Comparison of ENCODE assay signal across 25 cellular contexts in the genomic region with DNA sequence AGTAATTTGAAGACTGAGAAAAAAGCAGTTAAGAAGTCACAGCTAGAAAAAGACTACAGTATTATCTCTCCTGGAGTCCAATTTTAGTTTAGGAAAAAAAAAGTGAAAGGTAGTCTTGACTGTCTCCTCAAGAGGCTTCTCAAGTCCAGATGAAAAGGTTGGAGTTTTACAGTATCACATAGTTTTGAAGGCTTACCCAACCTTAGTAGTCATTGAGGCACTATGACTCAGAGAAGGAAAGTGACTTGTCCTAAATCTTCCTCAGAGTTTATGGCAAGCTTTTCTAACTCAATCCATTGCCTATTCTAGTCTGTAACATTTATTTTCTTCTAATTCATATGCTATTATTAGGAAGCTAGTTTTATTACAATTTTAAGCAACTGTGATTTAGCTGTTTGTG.
A peak's percentile ranks its signal among the peaks of the same experiment; 100 is the strongest.
DNase-seq lines count a peak whose midpoint lies in the region; FAIRE-seq and TF ChIP-seq lines count a peak whose summit lies in the region.
"Had no signal": no experiment of that assay in that cellular context is flagged by ENCODE, and none has a peak within 500 bp of the region (broad histone marks: within the 10 kb centered on the region; RNA-seq: fewer than 3 reads in every experiment).

No MANE protein-coding gene starts in this region.

- H3K4me1 Mint-ChIP-seq in activated T-helper 1 cell treated with anti-CD3 and anti-CD28 coated beads, Interleukin-12 subunit alpha, Interleukin-12 subunit beta, Interleukin-2, Interleukin-4 antibody, amounts not matched to agents 30 ng/mL and 10 ng/mL and 1 ng/mL, durations not matched to agents 14 hours and 24 hours and 36 hours (ENCODE audit: low read depth) = no peaks in the 10 kb centered on the region
- H3K4me1 Mint-ChIP-seq in T-helper 2 cell treated with Interferon-gamma antibody and Interleukin-4, amounts not matched to agents 5 μg/mL and 100 μg/mL, for 36 hours (ENCODE audit: low read depth) = no peaks in the 10 kb centered on the region
- H3K4me1 Mint-ChIP-seq: stimulated activated naive CD8-positive, alpha-beta T cell treated with anti-CD3 and anti-CD28 coated beads, Interleukin-15, amount 100 ng/mL, for 72 hours had no signal

- POLR2A ChIA-PET in OCI-LY7 (lab: Charles Lee) = interaction anchor here (1.7 kb wide), 1 partner anchor 30 kb away, joined by 6 read pairs; no protein-coding TSS in a partner anchor

- no peaks in the 10 kb centered on the region for H3K36me3 Mint-ChIP-seq in activated T-helper 1 cell treated with anti-CD3 and anti-CD28 coated beads, Interleukin-12 subunit alpha, Interleukin-12 subunit beta, Interleukin-2, Interleukin-4 antibody, amounts not matched to agents 30 ng/mL and 10 ng/mL and 1 ng/mL, durations not matched to agents 14 hours and 24 hours and 36 hours (ENCODE audit: low read depth)
- no peaks in the 10 kb centered on the region for H3K36me3 Mint-ChIP-seq in T-helper 2 cell treated with Interferon-gamma antibody and Interleukin-4, amounts not matched to agents 5 μg/mL and 100 μg/mL, for 36 hours (ENCODE audit: low read depth)
- H3K36me3 Mint-ChIP-seq: activated CD4-positive, alpha-beta memory T cell treated with anti-CD3 and anti-CD28 coated beads for 36 hours; IgD-negative memory B cell; WTC11 had no signal

- H3K27ac Mint-ChIP-seq in activated T-helper 1 cell treated with anti-CD3 and anti-CD28 coated beads, Interleukin-12 subunit alpha, Interleukin-12 subunit beta, Interleukin-2, Interleukin-4 antibody, amounts not matched to agents 30 ng/mL and 10 ng/mL and 1 ng/mL, durations not matched to agents 14 hours and 24 hours and 36 hours = no peak overlapping the region
- H3K27ac Mint-ChIP-seq in T-helper 2 cell treated with Interferon-gamma antibody and Interleukin-4, amounts not matched to agents 5 μg/mL and 100 μg/mL, for 36 hours = no peak overlapping the region
- H3K27ac Mint-ChIP-seq: activated CD4-positive, alpha-beta memory T cell treated with anti-CD3 and anti-CD28 coated beads for 36 hours; dendritic cell treated with granulocyte-macrophage colony-stimulating factor and Interleukin-4, amounts not matched to agents 40 ng/mL and 50 ng/mL, for 4 days; IgD-negative memory B cell; stimulated activated naive CD8-positive, alpha-beta T cell treated with anti-CD3 and anti-CD28 coated beads, Interleukin-15, amount 100 ng/mL, for 72 hours; WTC11 had no signal

- CTCF ChIA-PET in OCI-LY7 (lab: Charles Lee; ENCODE audit: unreplicated experiment) = no interaction called here

- no peaks in the 10 kb centered on the region for H3K79me2 ChIP-seq in OCI-LY7 (ENCODE audit: insufficient read depth, low read depth, low read length)

- H3K27ac ChIP-seq in OCI-LY7 (ENCODE audit: low read depth, low read length, poor library complexity, severe bottlenecking) = no peak overlapping the region
- H3K27ac ChIP-seq: adrenal gland, cardiac muscle cell, tibial artery had no signal

- FAIRE-seq in bronchial epithelial cell (lab: Jason Lieb, UNC) = no peak
- FAIRE-seq: endothelial cell of umbilical vein had no signal

- H2AFZ ChIP-seq in OCI-LY7 (ENCODE audit: low read length) = no peak overlapping the region

- no peaks in the 10 kb centered on the region for H4K20me1 ChIP-seq in OCI-LY7 (ENCODE audit: insufficient read depth, low read length)

- H3K9me2 ChIP-seq in OCI-LY7 (ENCODE audit: insufficient read depth, low read length) = no peaks in the 10 kb centered on the region

- TF ChIP-seq CTCF in bronchial epithelial cell (IDR thresholded peaks at IDR 0.05; ENCODE audit: insufficient read depth, low read length, severe bottlenecking) (no peak), OCI-LY7 (conservative IDR thresholded peaks at IDR 0.05; ENCODE audit: low read length) (no peak)

- no peaks in the 10 kb centered on the region for H3K27me3 ChIP-seq in bronchial epithelial cell (ENCODE audit: control insufficient read depth, insufficient read depth, low read length)
- H3K27me3 ChIP-seq: adrenal gland, cardiac muscle cell, MG63, tibial artery had no signal

- H3K4me2 ChIP-seq in OCI-LY7 (ENCODE audit: low read length) = no peak overlapping the region

- H3K9me3 Mint-ChIP-seq in activated T-helper 1 cell treated with anti-CD3 and anti-CD28 coated beads, Interleukin-12 subunit alpha, Interleukin-12 subunit beta, Interleukin-2, Interleukin-4 antibody, amounts not matched to agents 30 ng/mL and 10 ng/mL and 1 ng/mL, durations not matched to agents 14 hours and 24 hours and 36 hours = no peaks in the 10 kb centered on the region
- H3K9me3 Mint-ChIP-seq in T-helper 2 cell treated with Interferon-gamma antibody and Interleukin-4, amounts not matched to agents 5 μg/mL and 100 μg/mL, for 36 hours = no peaks in the 10 kb centered on the region
- H3K9me3 Mint-ChIP-seq: activated CD4-positive, alpha-beta memory T cell treated with anti-CD3 and anti-CD28 coated beads for 36 hours; dendritic cell treated with granulocyte-macrophage colony-stimulating factor and Interleukin-4, amounts not matched to agents 40 ng/mL and 50 ng/mL, for 4 days; IgD-negative memory B cell; stimulated activated naive CD8-positive, alpha-beta T cell treated with anti-CD3 and anti-CD28 coated beads, Interleukin-15, amount 100 ng/mL, for 72 hours; WTC11 had no signal

- DNase-seq in EL = peak; percentile 43
- peak; percentile 24 for DNase-seq in LHCN-M2 (ENCODE audit: low read depth)
- DNase-seq in bronchial epithelial cell (ENCODE audit: low read depth) = peak; percentile 53
- DNase-seq in kidney tubule cell (ENCODE audit: low spot score) = peak; percentile 12
- no peak for DNase-seq in activated T-helper 1 cell treated with anti-CD3 and anti-CD28 coated beads, Interleukin-12 subunit alpha, Interleukin-12 subunit beta, Interleukin-2, Interleukin-4 antibody, amounts not matched to agents 30 ng/mL and 10 ng/mL and 1 ng/mL, durations not matched to agents 14 hours and 24 hours and 36 hours (ENCODE audit: low spot score)
- no peak for DNase-seq in OCI-LY7 (ENCODE audit: low spot score)
- no peak for DNase-seq in T-helper 2 cell treated with Interferon-gamma antibody and Interleukin-4, amounts not matched to agents 5 μg/mL and 100 μg/mL, for 36 hours (ENCODE audit: low spot score)
- no peak for DNase-seq in activated T-cell treated with anti-CD3 and anti-CD28 coated beads, Interleukin-2, amount 50 U/mL, for 1 hour
- DNase-seq: activated CD4-positive, alpha-beta memory T cell treated with anti-CD3 and anti-CD28 coated beads for 36 hours; activated gamma-delta T cell; adrenal gland; COR-L47; DMS79 treated with DMSO at 0.1 percent for 48 hours; MG63; NCI-H1436; NCI-H526; nucleus accumbens; stimulated activated CD4-positive, alpha-beta T cell treated with anti-CD3 and anti-CD28 coated beads, Interleukin-4, amount 100 ng/mL, for 4 hours; stimulated activated naive CD8-positive, alpha-beta T cell treated with anti-CD3 and anti-CD28 coated beads, Interleukin-15, amount 100 ng/mL, for 72 hours; tibial artery had no signal

- H3K4me3 ChIP-seq in bronchial epithelial cell (ENCODE audit: low read depth, low read length) (no peak overlapping the region), OCI-LY7 (ENCODE audit: low read depth, low read length, poor library complexity, severe bottlenecking) (no peak overlapping the region)
- H3K4me3 ChIP-seq: adrenal gland, cardiac muscle cell, MG63, tibial artery had no signal

- no peaks in the 10 kb centered on the region for H3K4me1 ChIP-seq in OCI-LY7 (ENCODE audit: insufficient read depth, low read length, poor library complexity, severe bottlenecking)
- H3K4me1 ChIP-seq: adrenal gland, tibial artery had no signal

- no peaks in the 10 kb centered on the region for H3K36me3 ChIP-seq in bronchial epithelial cell (ENCODE audit: control insufficient read depth, insufficient read depth, low read length)
- H3K36me3 ChIP-seq in OCI-LY7 (ENCODE audit: insufficient read depth, low read length) = no peaks in the 10 kb centered on the region
- H3K36me3 ChIP-seq: adrenal gland, cardiac muscle cell, MG63, tibial artery had no signal

- no peaks in the 10 kb centered on the region for H3K9me3 ChIP-seq in OCI-LY7 (ENCODE audit: low read length)
- H3K9me3 ChIP-seq: MG63, tibial artery had no signal

- no peak overlapping the region for H3K4me3 Mint-ChIP-seq in activated T-helper 1 cell treated with anti-CD3 and anti-CD28 coated beads, Interleukin-12 subunit alpha, Interleukin-12 subunit beta, Interleukin-2, Interleukin-4 antibody, amounts not matched to agents 30 ng/mL and 10 ng/mL and 1 ng/mL, durations not matched to agents 14 hours and 24 hours and 36 hours
- no peak overlapping the region for H3K4me3 Mint-ChIP-seq in T-helper 2 cell treated with Interferon-gamma antibody and Interleukin-4, amounts not matched to agents 5 μg/mL and 100 μg/mL, for 36 hours
- H3K4me3 Mint-ChIP-seq: activated CD4-positive, alpha-beta memory T cell treated with anti-CD3 and anti-CD28 coated beads for 36 hours; dendritic cell treated with granulocyte-macrophage colony-stimulating factor and Interleukin-4, amounts not matched to agents 40 ng/mL and 50 ng/mL, for 4 days; IgD-negative memory B cell; stimulated activated naive CD8-positive, alpha-beta T cell treated with anti-CD3 and anti-CD28 coated beads, Interleukin-15, amount 100 ng/mL, for 72 hours; WTC11 had no signal

- BruUV-seq in OCI-LY7 (replicated peaks; lab: Mats Ljungman, UMichigan) = no TSS peak

- intact Hi-C loops in activated T-helper 1 cell treated with anti-CD3 and anti-CD28 coated beads, Interleukin-12 subunit alpha, Interleukin-12 subunit beta, Interleukin-2, Interleukin-4 antibody, amounts not matched to agents 30 ng/mL and 10 ng/mL and 1 ng/mL, durations not matched to agents 14 hours and 24 hours and 36 hours (cut with micrococcal nuclease) = no loop called here
- intact Hi-C loops in OCI-LY7 (cut with micrococcal nuclease; ENCODE audit: unreplicated experiment) = no loop called here

- no peaks in the 10 kb centered on the region for H3K27me3 Mint-ChIP-seq in activated T-helper 1 cell treated with anti-CD3 and anti-CD28 coated beads, Interleukin-12 subunit alpha, Interleukin-12 subunit beta, Interleukin-2, Interleukin-4 antibody, amounts not matched to agents 30 ng/mL and 10 ng/mL and 1 ng/mL, durations not matched to agents 14 hours and 24 hours and 36 hours (ENCODE audit: insufficient read depth)
- H3K27me3 Mint-ChIP-seq in T-helper 2 cell treated with Interferon-gamma antibody and Interleukin-4, amounts not matched to agents 5 μg/mL and 100 μg/mL, for 36 hours (ENCODE audit: low read depth) = no peaks in the 10 kb centered on the region
- H3K27me3 Mint-ChIP-seq: activated CD4-positive, alpha-beta memory T cell treated with anti-CD3 and anti-CD28 coated beads for 36 hours; dendritic cell treated with granulocyte-macrophage colony-stimulating factor and Interleukin-4, amounts not matched to agents 40 ng/mL and 50 ng/mL, for 4 days; IgD-negative memory B cell; stimulated activated naive CD8-positive, alpha-beta T cell treated with anti-CD3 and anti-CD28 coated beads, Interleukin-15, amount 100 ng/mL, for 72 hours had no signal

Comparison
In these comparisons a context has a peak if more than half of its experiments do, and no peak if none do; other contexts are left out.
1. DNase-seq: peak in EL (single experiment), LHCN-M2 (single experiment), bronchial epithelial cell (single experiment) and kidney tubule cell (single experiment); none in activated T-helper 1 cell treated with anti-CD3 and anti-CD28 coated beads, Interleukin-12 subunit alpha, Interleukin-12 subunit beta, Interleukin-2, Interleukin-4 antibody, amounts not matched to agents 30 ng/mL and 10 ng/mL and 1 ng/mL, durations not matched to agents 14 hours and 24 hours and 36 hours (single experiment), OCI-LY7 (single experiment), T-helper 2 cell treated with Interferon-gamma antibody and Interleukin-4, amounts not matched to agents 5 μg/mL and 100 μg/mL, for 36 hours (single experiment) and activated T-cell treated with anti-CD3 and anti-CD28 coated beads, Interleukin-2, amount 50 U/mL, for 1 hour (single experiment).